ENCODE assay signal across 8 cellular contexts in the genomic region with DNA sequence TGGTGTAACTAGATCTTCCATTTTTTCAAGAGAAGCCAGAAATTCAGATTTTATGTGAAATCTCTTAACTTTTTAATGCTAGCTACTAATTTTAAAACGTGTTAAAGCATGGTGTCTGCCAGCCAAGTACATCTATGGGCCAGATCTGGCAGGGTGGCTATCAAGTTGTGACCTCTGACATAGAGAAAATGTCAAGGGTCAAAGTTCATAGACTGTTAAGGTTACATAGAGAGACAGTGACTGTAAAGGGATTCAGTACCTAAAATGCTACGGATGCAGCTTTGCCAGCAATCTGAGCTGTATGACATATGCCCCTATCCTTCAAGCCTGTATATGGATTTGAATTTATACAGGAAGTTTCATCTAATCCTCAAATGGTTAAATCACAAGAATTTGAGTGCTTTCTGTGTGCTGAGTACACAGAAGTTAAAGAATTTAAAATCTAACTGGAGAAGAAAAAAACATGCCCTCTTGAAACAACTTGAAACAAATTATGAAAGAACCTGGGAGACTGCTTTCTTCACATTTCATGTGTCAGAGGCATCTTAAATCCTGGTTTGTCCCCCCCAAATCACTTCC. TPM values are rescaled to one million over a fixed set of nuclear protein-coding genes. Genes with fewer than 3 reads are reported as not detected.
A peak's percentile ranks its signal among the peaks of the same experiment; 100 is the strongest.
DNase-seq lines count a peak whose midpoint lies in the region; ATAC-seq and TF ChIP-seq lines count a peak whose summit lies in the region.

No MANE protein-coding gene starts in this region.

- H3K27me3 ChIP-seq in SK-N-SH (ENCODE audit: insufficient read depth) (no peaks in the 10 kb centered on the region), layer of hippocampus (ENCODE audit: control insufficient read depth, insufficient read depth, low read length) (no peaks in the 10 kb centered on the region)

- H3K4me3 Mint-ChIP-seq in activated T-helper 1 cell treated with anti-CD3 and anti-CD28 coated beads, Interleukin-12 subunit alpha, Interleukin-12 subunit beta, Interleukin-2, Interleukin-4 antibody, amounts not matched to agents 30 ng/mL and 10 ng/mL and 1 ng/mL, durations not matched to agents 14 hours and 24 hours and 36 hours: peak overlapping the region; percentile 84

- peak overlapping the region; percentile 81 to 90 for H3K4me3 ChIP-seq in SK-N-SH (ENCODE audit: low read depth in 2 of 2, low read length in 1 of 2)

- no peaks in the 10 kb centered on the region for H3K9me2 ChIP-seq in SK-N-SH

- H3K36me3 ChIP-seq in SK-N-SH (replicated peaks in 1 of 2; ENCODE audit: control insufficient read depth in 1 of 2, insufficient read depth in 2 of 2, low read length in 1 of 2): peaks cover 0 to 8% of the 10 kb centered on the region in 2 experiments

- CTCF ChIA-PET in SK-N-SH (lab: Yijun Ruan, JAX): interaction anchor here (0.7 to 3.5 kb wide), 5 partner anchors 17 to 397 kb away, joined by 3 to 20 read pairs (median 5); no protein-coding TSS in a partner anchor

- H3K27ac ChIP-seq in SK-N-SH (ENCODE audit: low read depth in 2 of 2, low read length in 1 of 2) (peak overlapping the region; percentile 90 to 91), layer of hippocampus (ENCODE audit: low read depth, low read length) (peak overlapping the region; percentile 81), temporal lobe (ENCODE audit: low read depth, low read length) (peak overlapping the region; percentile 63)

- no peak for TF ChIP-seq CTCF in SK-N-SH (IDR thresholded peaks at IDR 0.05)

- peaks cover 37% of the 10 kb centered on the region for H3K79me2 ChIP-seq in SK-N-SH (ENCODE audit: insufficient read depth)

- peaks cover 50% of the 10 kb centered on the region for H3K4me1 Mint-ChIP-seq in activated T-helper 1 cell treated with anti-CD3 and anti-CD28 coated beads, Interleukin-12 subunit alpha, Interleukin-12 subunit beta, Interleukin-2, Interleukin-4 antibody, amounts not matched to agents 30 ng/mL and 10 ng/mL and 1 ng/mL, durations not matched to agents 14 hours and 24 hours and 36 hours (ENCODE audit: low read depth)

- H3K4me2 ChIP-seq in SK-N-SH: peak overlapping the region; percentile 78

- H3K36me3 Mint-ChIP-seq in activated T-helper 1 cell treated with anti-CD3 and anti-CD28 coated beads, Interleukin-12 subunit alpha, Interleukin-12 subunit beta, Interleukin-2, Interleukin-4 antibody, amounts not matched to agents 30 ng/mL and 10 ng/mL and 1 ng/mL, durations not matched to agents 14 hours and 24 hours and 36 hours (ENCODE audit: low read depth): peaks cover 10% of the 10 kb centered on the region

- DNase-seq in SK-N-SH: no peak
- no peak for DNase-seq in activated T-helper 1 cell treated with anti-CD3 and anti-CD28 coated beads, Interleukin-12 subunit alpha, Interleukin-12 subunit beta, Interleukin-2, Interleukin-4 antibody, amounts not matched to agents 30 ng/mL and 10 ng/mL and 1 ng/mL, durations not matched to agents 14 hours and 24 hours and 36 hours (ENCODE audit: low spot score)
- DNase-seq in DMS153 (lab: John Stamatoyannopoulos, UW): no peak
- DNase-seq in hippocampal formation (lab: John Stamatoyannopoulos, UW): no peak

- H4K20me1 ChIP-seq in SK-N-SH (ENCODE audit: insufficient read depth): no peaks in the 10 kb centered on the region

- peak overlapping the region; percentile 71 for H3K27ac Mint-ChIP-seq in activated T-helper 1 cell treated with anti-CD3 and anti-CD28 coated beads, Interleukin-12 subunit alpha, Interleukin-12 subunit beta, Interleukin-2, Interleukin-4 antibody, amounts not matched to agents 30 ng/mL and 10 ng/mL and 1 ng/mL, durations not matched to agents 14 hours and 24 hours and 36 hours

- POLR2A ChIA-PET in SK-N-SH (lab: Yijun Ruan, JAX): interaction anchor here (1.0 to 4.6 kb wide), 6 partner anchors 25 to 368 kb away, joined by 3 to 44 read pairs (median 4); a partner anchor contains a TSS

- peak overlapping the region; percentile 88 for H2AFZ ChIP-seq in SK-N-SH (ENCODE audit: low read depth)

- no peak for TF ChIP-seq EP300 in SK-N-SH (IDR thresholded peaks at IDR 0.05; ENCODE audit: borderline replicate concordance in 1 of 2, low read depth in 1 of 2, low read length in 1 of 2)

- peaks cover 39% of the 10 kb centered on the region for H3K27me3 Mint-ChIP-seq in activated T-helper 1 cell treated with anti-CD3 and anti-CD28 coated beads, Interleukin-12 subunit alpha, Interleukin-12 subunit beta, Interleukin-2, Interleukin-4 antibody, amounts not matched to agents 30 ng/mL and 10 ng/mL and 1 ng/mL, durations not matched to agents 14 hours and 24 hours and 36 hours (ENCODE audit: insufficient read depth)

- H3K9me3 ChIP-seq in SK-N-SH: no peaks in the 10 kb centered on the region

- peaks cover 8% of the 10 kb centered on the region for H3K9me3 Mint-ChIP-seq in activated T-helper 1 cell treated with anti-CD3 and anti-CD28 coated beads, Interleukin-12 subunit alpha, Interleukin-12 subunit beta, Interleukin-2, Interleukin-4 antibody, amounts not matched to agents 30 ng/mL and 10 ng/mL and 1 ng/mL, durations not matched to agents 14 hours and 24 hours and 36 hours

- peaks cover 12 to 41% of the 10 kb centered on the region in 2 experiments; a peak in 3 of 4 replicates for H3K4me1 ChIP-seq in SK-N-SH (ENCODE audit: control insufficient read depth in 1 of 2, insufficient read depth in 2 of 2, low read depth in 1 of 2, low read length in 1 of 2)

- intact Hi-C loops in activated T-helper 1 cell treated with anti-CD3 and anti-CD28 coated beads, Interleukin-12 subunit alpha, Interleukin-12 subunit beta, Interleukin-2, Interleukin-4 antibody, amounts not matched to agents 30 ng/mL and 10 ng/mL and 1 ng/mL, durations not matched to agents 14 hours and 24 hours and 36 hours (cut with micrococcal nuclease): loop anchor here (1.0 to 5.0 kb wide), 3 partner anchors 346 to 1054 kb away; a partner anchor contains a TSS

- H3K9ac ChIP-seq in SK-N-SH: peak overlapping the region; percentile 91; the same call in 1 of the 2 replicates

- H3F3A ChIP-seq in SK-N-SH (replicated peaks; ENCODE audit: insufficient read depth): peaks cover 7% of the 10 kb centered on the region

- no peak for TF ChIP-seq RAD21 in SK-N-SH (IDR thresholded peaks at IDR 0.05; ENCODE audit: low read length)

- WGBS in SK-N-SH (ENCODE audit: low lambda C conversion rate): 68% methylated on average over 2 of the region's 2 CpGs

- ATAC-seq in SK-N-SH treated with all-trans-retinoic acid at 6 μM for 48 hours: no peak; the same call in 2 of the 3 replicates
- ATAC-seq in HG02763 (IDR thresholded peaks at IDR 0.05; ENCODE audit: unreplicated experiment): no peak

TF ChIP-seq in SK-N-SH treated with all-trans-retinoic acid at 6 μM for 48 hours, 23 proteins besides CTCF, POLR2A, EP300 and RAD21:
- TF ChIP-seq TCF4 (CRISPR knock-in tag; IDR thresholded peaks at IDR 0.05; ENCODE audit: borderline replicate concordance) (no peak), ZNF565 (CRISPR knock-in tag; conservative IDR thresholded peaks at IDR 0.05; ENCODE audit: low read depth) (no peak), SNAI2 (CRISPR knock-in tag; IDR thresholded peaks at IDR 0.05) (no peak), ARNTL (CRISPR knock-in tag; IDR thresholded peaks at IDR 0.05; ENCODE audit: borderline replicate concordance, low read depth) (no peak)
- TF ChIP-seq, protein P1, sequence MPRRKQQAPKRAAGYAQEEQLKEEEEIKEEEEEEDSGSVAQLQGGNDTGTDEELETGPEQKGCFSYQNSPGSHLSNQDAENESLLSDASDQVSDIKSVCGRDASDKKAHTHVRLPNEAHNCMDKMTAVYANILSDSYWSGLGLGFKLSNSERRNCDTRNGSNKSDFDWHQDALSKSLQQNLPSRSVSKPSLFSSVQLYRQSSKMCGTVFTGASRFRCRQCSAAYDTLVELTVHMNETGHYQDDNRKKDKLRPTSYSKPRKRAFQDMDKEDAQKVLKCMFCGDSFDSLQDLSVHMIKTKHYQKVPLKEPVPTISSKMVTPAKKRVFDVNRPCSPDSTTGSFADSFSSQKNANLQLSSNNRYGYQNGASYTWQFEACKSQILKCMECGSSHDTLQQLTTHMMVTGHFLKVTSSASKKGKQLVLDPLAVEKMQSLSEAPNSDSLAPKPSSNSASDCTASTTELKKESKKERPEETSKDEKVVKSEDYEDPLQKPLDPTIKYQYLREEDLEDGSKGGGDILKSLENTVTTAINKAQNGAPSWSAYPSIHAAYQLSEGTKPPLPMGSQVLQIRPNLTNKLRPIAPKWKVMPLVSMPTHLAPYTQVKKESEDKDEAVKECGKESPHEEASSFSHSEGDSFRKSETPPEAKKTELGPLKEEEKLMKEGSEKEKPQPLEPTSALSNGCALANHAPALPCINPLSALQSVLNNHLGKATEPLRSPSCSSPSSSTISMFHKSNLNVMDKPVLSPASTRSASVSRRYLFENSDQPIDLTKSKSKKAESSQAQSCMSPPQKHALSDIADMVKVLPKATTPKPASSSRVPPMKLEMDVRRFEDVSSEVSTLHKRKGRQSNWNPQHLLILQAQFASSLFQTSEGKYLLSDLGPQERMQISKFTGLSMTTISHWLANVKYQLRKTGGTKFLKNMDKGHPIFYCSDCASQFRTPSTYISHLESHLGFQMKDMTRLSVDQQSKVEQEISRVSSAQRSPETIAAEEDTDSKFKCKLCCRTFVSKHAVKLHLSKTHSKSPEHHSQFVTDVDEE (CRISPR knock-in tag; IDR thresholded peaks at IDR 0.05): no peak

RNA-seq across cellular contexts. Expression of a gene that starts 1.0 kb away (rescaled TPM):
- polyA plus RNA-seq in SK-N-SH (2012; rRNA removed): 4.4 and 7.7 TPM in 2 replicates
- 4.0 and 4.8 TPM in 2 replicates for polyA plus RNA-seq in SK-N-SH (2012; cell fraction: cytosol; rRNA removed)
- 6.0 and 7.0 TPM in 2 replicates for polyA plus RNA-seq in SK-N-SH (2012; cell fraction: nucleus; rRNA removed)
- 7.5 and 8.0 TPM in 2 replicates for total RNA-seq in activated T-helper 1 cell treated with anti-CD3 and anti-CD28 coated beads, Interleukin-12 subunit alpha, Interleukin-12 subunit beta, Interleukin-2, Interleukin-4 antibody, amounts not matched to agents 30 ng/mL and 10 ng/mL and 1 ng/mL, durations not matched to agents 14 hours and 24 hours and 36 hours
- 4.7 TPM for total RNA-seq in temporal lobe

RNA-seq across cellular contexts. Expression of a gene that starts 52.5 kb away (rescaled TPM):
- 15.7 and 19.8 TPM in 2 replicates for polyA plus RNA-seq in SK-N-SH (2012; rRNA removed)
- polyA plus RNA-seq in SK-N-SH (2012; cell fraction: cytosol; rRNA removed): 20.2 and 23.9 TPM in 2 replicates
- 11.7 and 19.4 TPM in 2 replicates for polyA plus RNA-seq in SK-N-SH (2012; cell fraction: nucleus; rRNA removed)
- total RNA-seq in activated T-helper 1 cell treated with anti-CD3 and anti-CD28 coated beads, Interleukin-12 subunit alpha, Interleukin-12 subunit beta, Interleukin-2, Interleukin-4 antibody, amounts not matched to agents 30 ng/mL and 10 ng/mL and 1 ng/mL, durations not matched to agents 14 hours and 24 hours and 36 hours: 14.1 and 18.6 TPM in 2 replicates
- total RNA-seq in temporal lobe: 7.4 TPM
